11 cellular contexts compared by ENCODE assay signal in genomic region chr1:17538010-17538409, GRCh38. TPM values are rescaled to one million over a fixed set of nuclear protein-coding genes. Genes with fewer than 3 reads are reported as not detected.
DNase-seq lines count a peak whose midpoint lies in the region; ATAC-seq, FAIRE-seq and TF ChIP-seq lines count a peak whose summit lies in the region.
"Had no signal": no experiment of that assay in that cellular context is flagged by ENCODE, and none has a peak within 500 bp of the region (broad histone marks: within the 10 kb centered on the region; RNA-seq: fewer than 3 reads in every experiment).

No MANE protein-coding gene starts in this region.

- H3K36me3 ChIP-seq in bronchial epithelial cell (ENCODE audit: control insufficient read depth, insufficient read depth, low read length): no peaks in the 10 kb centered on the region
- H3K36me3 ChIP-seq in rectal smooth muscle tissue (ENCODE audit: control insufficient read depth, insufficient read depth, low read length): no peaks in the 10 kb centered on the region

- H3K27me3 ChIP-seq in bronchial epithelial cell (ENCODE audit: control insufficient read depth, insufficient read depth, low read length) (no peaks in the 10 kb centered on the region), rectal smooth muscle tissue (ENCODE audit: control insufficient read depth, insufficient read depth, low read length) (no peaks in the 10 kb centered on the region)

- peaks cover 21% of the 10 kb centered on the region for H3K4me1 ChIP-seq in rectal smooth muscle tissue (ENCODE audit: control insufficient read depth, insufficient read depth, low read length)

- no peak for ATAC-seq in GM18873 (IDR thresholded peaks at IDR 0.05; ENCODE audit: low FRiP score, unreplicated experiment)

- no peak for TF ChIP-seq CTCF in CD14-positive monocyte (IDR thresholded peaks at IDR 0.05)
- no peak for TF ChIP-seq CTCF in bronchial epithelial cell (IDR thresholded peaks at IDR 0.05; ENCODE audit: insufficient read depth, low read length, severe bottlenecking)

- H3K27ac ChIP-seq in rectal smooth muscle tissue (ENCODE audit: low read depth, low read length): peak overlapping the region; percentile 69

- no peak overlapping the region for H3K27ac Mint-ChIP-seq in CD14-positive monocyte

- peaks cover 31% of the 10 kb centered on the region for H3K4me1 Mint-ChIP-seq in CD14-positive monocyte

- FAIRE-seq in bronchial epithelial cell (lab: Jason Lieb, UNC): peak; percentile 23

- H3K9me3 Mint-ChIP-seq in CD14-positive monocyte: peaks cover 0 to 10% (median 4%) of the 10 kb centered on the region in 7 donors

- no peak overlapping the region for H3K9ac ChIP-seq in rectal smooth muscle tissue (ENCODE audit: low read length)

- peak overlapping the region; percentile 47 to 91 for H3K4me3 Mint-ChIP-seq in CD14-positive monocyte

- intact Hi-C loops in CD14-positive monocyte (cut with micrococcal nuclease): no loop called here

- H3K4me3 ChIP-seq in bronchial epithelial cell (ENCODE audit: low read depth, low read length) (no peak overlapping the region), rectal smooth muscle tissue (ENCODE audit: low read length) (no peak overlapping the region)

- peaks cover 38 to 48% (median 48%) of the 10 kb centered on the region in 3 donors for H3K27me3 Mint-ChIP-seq in CD14-positive monocyte (ENCODE audit: low read depth in 3 of 3)

- no peak for DNase-seq in CD14-positive monocyte (ENCODE audit: low spot score)
- no peak for DNase-seq in bronchial epithelial cell (ENCODE audit: low read depth)
- peak; percentile 48 for DNase-seq in left kidney (ENCODE audit: low read depth, low spot score)
- DNase-seq in activated naive CD4-positive, alpha-beta T cell (lab: John Stamatoyannopoulos, UW): no peak
- DNase-seq in NCI-H1092 treated with DMSO at 0.1 percent for 48 hours (lab: John Stamatoyannopoulos, UW): no peak
- no peak for DNase-seq in NCI-H2081 (lab: John Stamatoyannopoulos, UW)
- DNase-seq: activated CD4-positive, alpha-beta T cell treated with anti-CD3 and anti-CD28 coated beads for 1 hour; activated T-cell treated with anti-CD3 and anti-CD28 coated beads, Interleukin-2, amount 50 U/mL, for 1 hour; DMS79 had no signal

- peaks cover 4 to 5% of the 10 kb centered on the region in 2 donors for H3K36me3 Mint-ChIP-seq in CD14-positive monocyte

RNA-seq across cellular contexts. Expression of gene ARHGEF10L, which starts 1.5 kb away (rescaled TPM):
- polyA plus RNA-seq in CD14-positive monocyte: 10 to 100 TPM; 20.7 to 23.7 TPM
- 6.3 and 14.8 TPM in 2 replicates for total RNA-seq in bronchial epithelial cell
